ENCODE assay signal across 8 cellular contexts in the genomic region with DNA sequence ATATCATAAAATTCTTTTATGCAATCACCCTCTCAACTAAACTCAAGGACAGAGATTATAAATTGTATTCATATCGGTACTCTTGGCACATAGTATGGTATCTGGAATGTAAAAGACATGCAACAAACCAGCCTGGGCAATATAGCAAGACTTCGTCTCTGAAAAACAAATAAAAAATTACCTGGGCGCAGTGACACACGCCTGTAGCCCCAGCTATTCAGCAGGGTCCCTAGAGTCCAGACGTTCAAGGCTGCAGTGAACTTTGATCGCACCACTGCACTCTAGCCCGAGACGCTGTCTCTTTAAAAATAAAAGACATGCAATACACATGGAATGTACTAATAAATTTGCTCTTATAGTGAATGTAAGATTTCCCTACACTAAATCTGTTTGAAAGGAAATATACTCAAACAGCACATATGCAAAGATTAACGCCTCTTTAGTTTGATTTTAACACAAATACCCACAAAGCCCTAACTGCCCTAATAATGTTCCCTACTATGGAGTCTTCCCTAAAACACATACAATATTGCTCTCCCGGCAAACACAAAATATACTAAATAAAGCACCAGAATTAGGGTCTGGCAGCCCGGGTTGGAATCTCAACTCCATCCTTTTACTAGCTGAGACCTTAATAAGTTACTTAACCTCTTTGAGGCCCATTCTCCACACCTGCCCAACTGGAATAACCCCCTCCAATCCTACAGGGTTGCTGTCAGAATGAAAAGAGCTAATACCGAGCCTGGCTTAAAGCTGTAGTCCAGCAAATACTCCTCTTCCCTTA.
DNase-seq lines count a peak whose midpoint lies in the region; ATAC-seq and TF ChIP-seq lines count a peak whose summit lies in the region.

No MANE protein-coding gene starts in this region.

- H3K27me3 ChIP-seq in NT2/D1 (ENCODE audit: insufficient read depth, insufficient read length) (peaks cover 27% of the 10 kb centered on the region), endocrine pancreas (ENCODE audit: control insufficient read depth, insufficient read depth, low read length) (no peaks in the 10 kb centered on the region), neutrophil (peaks cover 10% of the 10 kb centered on the region)

- no peak for TF ChIP-seq CTCF in neutrophil (IDR thresholded peaks at IDR 0.05)

- no peaks in the 10 kb centered on the region for H3K36me3 ChIP-seq in NT2/D1 (ENCODE audit: insufficient read depth, insufficient read length, low read length)
- no peaks in the 10 kb centered on the region for H3K36me3 ChIP-seq in endocrine pancreas (ENCODE audit: control insufficient read depth, insufficient read depth, low read length)
- H3K36me3 ChIP-seq in neutrophil, result no peaks in the 10 kb centered on the region

- DNase-seq in D341Med (ENCODE audit: low spot score), result peak; percentile 47
- DNase-seq in NT2/D1 (ENCODE audit: low read depth, low spot score), result no peak
- no peak for DNase-seq in stimulated activated CD4-positive, alpha-beta T cell treated with anti-CD3 and anti-CD28 coated beads, Interleukin-2, amount 100 ng/mL, for 48 hours
- no peak for DNase-seq in NCI-H446 treated with DMSO at 0.1 percent for 48 hours (lab: John Stamatoyannopoulos, UW)

- H3K4me1 ChIP-seq in NT2/D1 (ENCODE audit: insufficient read depth, insufficient read length), result peaks cover 3% of the 10 kb centered on the region
- peaks cover 27% of the 10 kb centered on the region for H3K4me1 ChIP-seq in endocrine pancreas (ENCODE audit: control insufficient read depth, insufficient read depth, low read length)
- peaks cover 16 to 19% of the 10 kb centered on the region in 2 experiments for H3K4me1 ChIP-seq in neutrophil (ENCODE audit: control insufficient read depth in 1 of 2, insufficient read depth in 1 of 2, low read depth in 1 of 2, low read length in 1 of 2)

- ATAC-seq in HG02973 (IDR thresholded peaks at IDR 0.05; ENCODE audit: unreplicated experiment) (no peak), HG03460 (IDR thresholded peaks at IDR 0.05; ENCODE audit: unreplicated experiment) (no peak)

- H3K4me3 ChIP-seq in NT2/D1 (ENCODE audit: insufficient read length, low read depth) (peak overlapping the region; percentile 95), endocrine pancreas (ENCODE audit: control insufficient read depth, insufficient read depth, low read length) (peak overlapping the region; percentile 94), neutrophil (ENCODE audit: low read depth in 1 of 2, low read length in 1 of 2) (peak overlapping the region; percentile 83 to 84)

- H3K27ac ChIP-seq in neutrophil, result no peak overlapping the region

- no peaks in the 10 kb centered on the region for H3K9me3 ChIP-seq in NT2/D1 (ENCODE audit: insufficient read depth, low read length)
- no peaks in the 10 kb centered on the region for H3K9me3 ChIP-seq in endocrine pancreas (ENCODE audit: control insufficient read depth, low read length)
- H3K9me3 ChIP-seq in neutrophil, result no peaks in the 10 kb centered on the region

- H3K9ac ChIP-seq in NT2/D1 (ENCODE audit: insufficient read length, low read depth) (peak overlapping the region; percentile 100), endocrine pancreas (ENCODE audit: control insufficient read depth, insufficient read depth, low read length) (peak overlapping the region; percentile 94)
